Comparison of ENCODE assay signal across 8 cellular contexts in the genomic region with DNA sequence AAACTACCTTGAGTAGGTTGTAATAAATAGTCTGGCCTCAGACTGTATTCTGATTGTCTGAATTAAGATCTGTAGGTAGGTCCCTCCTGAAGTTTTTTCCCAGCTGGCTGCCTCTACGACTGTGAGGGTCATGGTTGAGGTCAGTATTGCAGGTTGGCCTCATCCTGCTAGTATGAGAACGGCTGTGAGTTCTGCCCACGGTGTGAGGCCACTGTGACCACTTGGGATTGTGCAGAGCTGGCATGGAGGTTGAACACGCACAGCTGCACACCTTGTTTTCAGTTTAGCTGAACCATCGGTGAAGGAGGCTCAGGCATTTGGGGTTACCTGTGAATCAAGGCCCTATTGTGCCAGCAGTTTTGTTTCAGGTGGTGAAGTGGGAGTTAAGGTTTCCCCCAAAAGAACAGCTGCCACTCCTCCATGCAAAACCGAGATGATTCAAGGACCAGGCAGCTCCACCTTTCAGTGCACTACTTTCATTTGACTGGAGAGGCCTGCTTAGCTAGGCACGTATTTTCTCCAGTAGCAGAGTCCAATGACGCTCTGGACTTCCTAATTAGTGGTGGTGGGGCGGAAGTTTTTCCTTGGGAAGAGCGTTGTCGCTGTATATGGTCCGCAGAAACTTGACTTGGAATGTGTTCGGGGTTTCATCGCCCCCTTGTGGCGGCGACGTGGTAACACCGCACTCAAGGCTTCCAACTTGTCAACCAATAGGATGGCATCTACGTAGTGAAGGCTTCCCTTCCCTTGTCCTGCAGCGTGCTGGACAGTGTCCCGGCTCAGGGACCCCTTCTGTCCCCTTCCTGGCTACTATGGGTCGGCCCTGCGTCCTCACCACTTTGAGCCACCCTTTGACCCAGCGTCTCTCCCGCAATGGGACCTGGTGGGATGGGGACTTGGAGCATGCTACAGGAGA. TPM values are rescaled to one million over a fixed set of nuclear protein-coding genes. Genes with fewer than 3 reads are reported as not detected.
DNase-seq lines count a peak whose midpoint lies in the region; ATAC-seq, FAIRE-seq and TF ChIP-seq lines count a peak whose summit lies in the region.

No MANE protein-coding gene starts in this region.

- H3K9me3 ChIP-seq in SK-N-SH (no peaks in the 10 kb centered on the region), ascending aorta (no peaks in the 10 kb centered on the region), right atrium auricular region (no peaks in the 10 kb centered on the region), psoas muscle (no peaks in the 10 kb centered on the region)

- H3K36me3 ChIP-seq in SK-N-SH (replicated peaks in 1 of 2; ENCODE audit: control insufficient read depth in 1 of 2, insufficient read depth in 2 of 2, low read length in 1 of 2) (peaks cover 3 to 7% of the 10 kb centered on the region in 2 experiments), ascending aorta (peaks cover 0 to 6% of the 10 kb centered on the region in 2 donors), right atrium auricular region (no peaks in the 10 kb centered on the region), psoas muscle (ENCODE audit: insufficient read depth in 1 of 2, low read depth in 1 of 2) (peaks cover 0 to 41% of the 10 kb centered on the region in 2 donors)

- TF ChIP-seq EP300 in SK-N-SH (IDR thresholded peaks at IDR 0.05; ENCODE audit: borderline replicate concordance in 1 of 2, low read depth in 1 of 2, low read length in 1 of 2), result no peak

- TF ChIP-seq CTCF in SK-N-SH (IDR thresholded peaks at IDR 0.05), result peak; percentile 83
- peak; percentile 38 to 71 (median 67) for TF ChIP-seq CTCF in ascending aorta (IDR thresholded peaks at IDR 0.05)
- TF ChIP-seq CTCF in right atrium auricular region (IDR thresholded peaks at IDR 0.05), result peak; percentile 34 to 84
- peak; percentile 77 for TF ChIP-seq CTCF in psoas muscle (IDR thresholded peaks at IDR 0.05)

- H3K9me2 ChIP-seq in SK-N-SH, result no peaks in the 10 kb centered on the region

- no peak overlapping the region for H3K27ac ChIP-seq in SK-N-SH (ENCODE audit: low read depth in 2 of 2, low read length in 1 of 2)
- H3K27ac ChIP-seq in ascending aorta, result peak overlapping the region in 1 of 2 donors; percentile 36
- H3K27ac ChIP-seq in right atrium auricular region, result peak overlapping the region; percentile 22 to 40
- peak overlapping the region; percentile 61 for H3K27ac ChIP-seq in psoas muscle

- POLR2A ChIA-PET in SK-N-SH (lab: Yijun Ruan, JAX), result interaction anchor here (1.3 kb wide), 1 partner anchor 30 kb away, joined by 4 read pairs; a partner anchor contains a TSS

- no peaks in the 10 kb centered on the region for H4K20me1 ChIP-seq in SK-N-SH (ENCODE audit: insufficient read depth)

- CTCF ChIA-PET in SK-N-SH (lab: Yijun Ruan, JAX), result interaction anchor here (0.6 to 5.0 kb wide), 20 partner anchors 8 to 140 kb away, joined by 3 to 35 read pairs (median 6); a partner anchor contains a TSS

- 28% methylated on average over 11 of the region's 25 CpGs for WGBS in SK-N-SH (ENCODE audit: low lambda C conversion rate)
- 11 to 23% (median 19%) methylated on average over 19 to 25 of the region's 25 CpGs for WGBS in psoas muscle, 3 donors

- H3K4me1 ChIP-seq in SK-N-SH (ENCODE audit: control insufficient read depth in 1 of 2, insufficient read depth in 2 of 2, low read depth in 1 of 2, low read length in 1 of 2) (peaks cover 0 to 7% of the 10 kb centered on the region in 2 experiments; a peak in 1 of 4 replicates), ascending aorta (no peaks in the 10 kb centered on the region), right atrium auricular region (no peaks in the 10 kb centered on the region), psoas muscle (no peaks in the 10 kb centered on the region)

- ATAC-seq in GM19328 (IDR thresholded peaks at IDR 0.05; ENCODE audit: unreplicated experiment) (peak; percentile 80), psoas muscle (peak; percentile 88 to 94 (median 90))

- H3K27me3 ChIP-seq in SK-N-SH (ENCODE audit: insufficient read depth) (no peaks in the 10 kb centered on the region), ascending aorta (no peaks in the 10 kb centered on the region), right atrium auricular region (no peaks in the 10 kb centered on the region), psoas muscle (ENCODE audit: insufficient read depth in 3 of 3, low read length in 2 of 3) (no peaks in the 10 kb centered on the region)

- no peak for FAIRE-seq in HTR-8/SVneo (lab: Jason Lieb, UNC)

- H3K4me2 ChIP-seq in SK-N-SH, result no peak overlapping the region; the same call in 1 of the 2 replicates

- DNase-seq in COR-L47 (lab: John Stamatoyannopoulos, UW) (peak; percentile 19), HTR-8/SVneo (ENCODE audit: insufficient read length, low spot score) (peak; percentile 25), SK-N-SH (peak; percentile 69), ascending aorta (ENCODE audit: low spot score in 2 of 2) (peak in 1 of 2 donors; percentile 82), right atrium auricular region (ENCODE audit: low spot score) (peak; percentile 80), psoas muscle (peak; percentile 48 to 77), SKM-1 treated with dmso at 0.1 percent for 144 hours (lab: John Stamatoyannopoulos, UW; ENCODE audit: unreplicated experiment) (no peak)

- intact Hi-C loops in ascending aorta (cut with DNase I) (loop anchor here (1.0 kb wide), 1 partner anchor 76 kb away; no protein-coding TSS in a partner anchor), psoas muscle (cut with DNase I) (loop anchor here (2.0 to 10.0 kb wide), 2 partner anchors 72 to 76 kb away; no protein-coding TSS in a partner anchor)

- H3K79me2 ChIP-seq in SK-N-SH (ENCODE audit: insufficient read depth), result no peaks in the 10 kb centered on the region

- peak; percentile 72 for TF ChIP-seq RAD21 in SK-N-SH (IDR thresholded peaks at IDR 0.05; ENCODE audit: low read length)

- no peak overlapping the region for H3K9ac ChIP-seq in SK-N-SH

- no peaks in the 10 kb centered on the region for H3F3A ChIP-seq in SK-N-SH (replicated peaks; ENCODE audit: insufficient read depth)

- no peak overlapping the region for H3K4me3 ChIP-seq in SK-N-SH (ENCODE audit: low read depth in 2 of 2, low read length in 1 of 2)
- peak overlapping the region; percentile 8 to 18 for H3K4me3 ChIP-seq in ascending aorta
- no peak overlapping the region for H3K4me3 ChIP-seq in right atrium auricular region
- H3K4me3 ChIP-seq in psoas muscle, result no peak overlapping the region

- no peak overlapping the region for H2AFZ ChIP-seq in SK-N-SH (ENCODE audit: low read depth)

TF ChIP-seq in SK-N-SH, 30 proteins besides CTCF, POLR2A, EP300 and RAD21 (continues in another document):
- TF ChIP-seq, protein P1, sequence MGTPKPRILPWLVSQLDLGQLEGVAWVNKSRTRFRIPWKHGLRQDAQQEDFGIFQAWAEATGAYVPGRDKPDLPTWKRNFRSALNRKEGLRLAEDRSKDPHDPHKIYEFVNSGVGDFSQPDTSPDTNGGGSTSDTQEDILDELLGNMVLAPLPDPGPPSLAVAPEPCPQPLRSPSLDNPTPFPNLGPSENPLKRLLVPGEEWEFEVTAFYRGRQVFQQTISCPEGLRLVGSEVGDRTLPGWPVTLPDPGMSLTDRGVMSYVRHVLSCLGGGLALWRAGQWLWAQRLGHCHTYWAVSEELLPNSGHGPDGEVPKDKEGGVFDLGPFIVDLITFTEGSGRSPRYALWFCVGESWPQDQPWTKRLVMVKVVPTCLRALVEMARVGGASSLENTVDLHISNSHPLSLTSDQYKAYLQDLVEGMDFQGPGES (IDR thresholded peaks at IDR 0.05; ENCODE audit: low read depth, low read length), result no peak
- TF ChIP-seq, protein P2, sequence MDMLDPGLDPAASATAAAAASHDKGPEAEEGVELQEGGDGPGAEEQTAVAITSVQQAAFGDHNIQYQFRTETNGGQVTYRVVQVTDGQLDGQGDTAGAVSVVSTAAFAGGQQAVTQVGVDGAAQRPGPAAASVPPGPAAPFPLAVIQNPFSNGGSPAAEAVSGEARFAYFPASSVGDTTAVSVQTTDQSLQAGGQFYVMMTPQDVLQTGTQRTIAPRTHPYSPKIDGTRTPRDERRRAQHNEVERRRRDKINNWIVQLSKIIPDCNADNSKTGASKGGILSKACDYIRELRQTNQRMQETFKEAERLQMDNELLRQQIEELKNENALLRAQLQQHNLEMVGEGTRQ (IDR thresholded peaks at IDR 0.05; ENCODE audit: borderline replicate concordance, low read depth, low read length), result no peak
- TF ChIP-seq POLR2AphosphoS5 (IDR thresholded peaks at IDR 0.05; ENCODE audit: low read depth, low read length) (no peak), GABPA (IDR thresholded peaks at IDR 0.05; ENCODE audit: low read depth) (no peak), RFX5 (IDR thresholded peaks at IDR 0.05; ENCODE audit: low read length) (0 out of 2 replicates have a peak, but pooled peaks have one; percentile 58)

RNA-seq across cellular contexts. Expression of a gene that starts 13.8 kb away (rescaled TPM):
- 11.8 and 12.0 TPM in 2 replicates for polyA plus RNA-seq in SK-N-SH (2012; rRNA removed)
- polyA plus RNA-seq in SK-N-SH (2012; cell fraction: cytosol; rRNA removed), result 12.8 and 13.3 TPM in 2 replicates
- polyA plus RNA-seq in SK-N-SH (2012; cell fraction: nucleus; rRNA removed), result 7.7 and 8.1 TPM in 2 replicates
- 11.9 TPM for total RNA-seq in ascending aorta
- 10 to 100 TPM; 39.9 to 58.3 TPM for total RNA-seq in right atrium auricular region
- 10 to 100 TPM in 2 of 4 donors, 1 to 10 TPM in 2; 6.2 to 13.0 (median 10.8) TPM for total RNA-seq in psoas muscle
- 10 to 100 TPM; 12.5 to 23.9 (median 19.2) TPM for polyA plus RNA-seq in psoas muscle

RNA-seq across cellular contexts. Expression of a gene that starts 13.8 kb away (rescaled TPM):
- 3.7 and 4.9 TPM in 2 replicates for polyA plus RNA-seq in SK-N-SH (2012; rRNA removed)
- 3.6 and 11.9 TPM in 2 replicates for polyA plus RNA-seq in SK-N-SH (2012; cell fraction: cytosol; rRNA removed)
- 8.2 and 16.0 TPM in 2 replicates for polyA plus RNA-seq in SK-N-SH (2012; cell fraction: nucleus; rRNA removed)
- total RNA-seq in ascending aorta, result 6.1 TPM
- under 1 TPM; 0.43 to 0.85 TPM for total RNA-seq in right atrium auricular region
- 10 to 100 TPM; 10.5 to 22.9 (median 18.0) TPM for total RNA-seq in psoas muscle
- polyA plus RNA-seq in psoas muscle, result 1 to 10 TPM; 2.3 to 6.2 (median 6.0) TPM

RNA-seq across cellular contexts. Expression of a gene that starts 14.2 kb away (rescaled TPM):
- polyA plus RNA-seq in SK-N-SH (2012; rRNA removed) (11.2 and 16.6 TPM in 2 replicates), psoas muscle (10 to 100 TPM in 1 of 3 donors, 1 to 10 TPM in 2; 7.3 to 18.2 (median 8.4) TPM)
- polyA plus RNA-seq in SK-N-SH (2012; cell fraction: cytosol; rRNA removed), result 15.2 and 16.1 TPM in 2 replicates
- polyA plus RNA-seq in SK-N-SH (2012; cell fraction: nucleus; rRNA removed), result 4.5 and 11.0 TPM in 2 replicates
- total RNA-seq in ascending aorta (9.4 TPM), right atrium auricular region (1 to 10 TPM; 7.6 to 8.3 TPM), psoas muscle (10 to 100 TPM; 12.9 to 16.8 (median 15.2) TPM)

RNA-seq across cellular contexts. Expression of a gene that starts 30.5 kb away (rescaled TPM):
- polyA plus RNA-seq in SK-N-SH (2012; rRNA removed), result 55.9 and 73.1 TPM in 2 replicates
- 75.0 and 87.5 TPM in 2 replicates for polyA plus RNA-seq in SK-N-SH (2012; cell fraction: cytosol; rRNA removed)
- polyA plus RNA-seq in SK-N-SH (2012; cell fraction: nucleus; rRNA removed), result 27.2 and 30.0 TPM in 2 replicates
- total RNA-seq in ascending aorta, result 54.0 TPM
- 100 to 1,000 TPM; 146 to 178 TPM for total RNA-seq in right atrium auricular region
- total RNA-seq in psoas muscle, result 100 to 1,000 TPM; 258 to 318 (median 275) TPM
- polyA plus RNA-seq in psoas muscle, result 100 to 1,000 TPM; 386 to 441 (median 416) TPM

RNA-seq across cellular contexts. Expression of a gene that starts 34.6 kb away (rescaled TPM):
- polyA plus RNA-seq in SK-N-SH (2012; rRNA removed), result 2.5 and 4.2 TPM in 2 replicates
- polyA plus RNA-seq in SK-N-SH (2012; cell fraction: cytosol; rRNA removed), result 4.2 TPM in 2 replicates
- 0.80 and 1.7 TPM in 2 replicates for polyA plus RNA-seq in SK-N-SH (2012; cell fraction: nucleus; rRNA removed)
- total RNA-seq in ascending aorta, result 17.2 TPM
- total RNA-seq in right atrium auricular region, result 10 to 100 TPM; 41.2 to 42.9 TPM
- 10 to 100 TPM; 13.5 to 31.7 (median 22.1) TPM for total RNA-seq in psoas muscle
- polyA plus RNA-seq in psoas muscle, result 10 to 100 TPM; 14.1 to 17.6 (median 15.8) TPM

Comparison
In these comparisons a context has a peak if more than half of its experiments do, and no peak if none do; other contexts are left out.
1. H3K27ac ChIP-seq: peak in right atrium auricular region (2 of 2) and psoas muscle (single experiment); none in SK-N-SH (0 of 2).
2. H3K4me3 ChIP-seq: peak in ascending aorta (2 of 2); none in SK-N-SH (0 of 2), right atrium auricular region (0 of 2) and psoas muscle (single experiment).
3. Peak in every context shown above with its lines, with median percentiles within 50 percentile points of each other: CTCF ChIP-seq.